In the genomic region with DNA sequence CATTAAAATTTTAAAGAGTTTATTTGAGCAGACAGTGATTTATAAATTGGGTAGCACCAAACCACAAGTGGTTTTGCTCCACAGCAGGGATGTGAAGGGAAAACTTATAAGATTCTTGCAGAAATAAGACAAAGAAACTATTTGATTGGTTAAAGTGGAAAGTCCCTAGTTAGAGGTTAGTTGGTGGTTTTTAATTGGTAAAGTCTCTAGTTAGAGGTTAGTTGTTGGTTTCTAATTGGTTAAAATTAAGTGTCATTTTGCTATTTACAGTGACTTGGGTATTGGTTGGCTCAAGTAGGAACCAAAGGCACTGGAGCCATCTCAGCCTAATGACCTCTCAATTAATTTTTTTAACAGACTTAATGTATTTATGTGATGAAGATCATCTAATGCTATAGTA, we compare ENCODE assay signal across 10 cellular contexts.
"Had no signal": no experiment of that assay in that cellular context is flagged by ENCODE, and none has a peak within 500 bp of the region (broad histone marks: within the 10 kb centered on the region; RNA-seq: fewer than 3 reads in every experiment).

No MANE protein-coding gene starts in this region.

- ATAC-seq: HCT116, HepG2 had no signal

- H3K4me3 Mint-ChIP-seq: HFFc6, IgD-negative memory B cell had no signal

- H3K9me3 ChIP-seq: HAP-1 had no signal

- H3K4me3 ChIP-seq: GM23248, HAP-1 had no signal

- H3K9ac ChIP-seq: GM23248 had no signal

- H3K4me1 ChIP-seq: HAP-1 had no signal

- H2AFZ ChIP-seq: GM23248 had no signal

- FAIRE-seq: HepG2 had no signal

- H3K4me1 Mint-ChIP-seq: IgD-negative memory B cell had no signal

- H3K36me3 ChIP-seq: HAP-1 had no signal

- H3K9me3 Mint-ChIP-seq: HFFc6 had no signal

- H3K27ac Mint-ChIP-seq: HFFc6, IgD-negative memory B cell had no signal

- H3K27ac ChIP-seq: GM23248, HL-60 had no signal

- DNase-seq: GM23248, GOT3, H7, HFFc6, KBM-7 had no signal
